1 cellular context compared by ENCODE assay signal in the genomic region with DNA sequence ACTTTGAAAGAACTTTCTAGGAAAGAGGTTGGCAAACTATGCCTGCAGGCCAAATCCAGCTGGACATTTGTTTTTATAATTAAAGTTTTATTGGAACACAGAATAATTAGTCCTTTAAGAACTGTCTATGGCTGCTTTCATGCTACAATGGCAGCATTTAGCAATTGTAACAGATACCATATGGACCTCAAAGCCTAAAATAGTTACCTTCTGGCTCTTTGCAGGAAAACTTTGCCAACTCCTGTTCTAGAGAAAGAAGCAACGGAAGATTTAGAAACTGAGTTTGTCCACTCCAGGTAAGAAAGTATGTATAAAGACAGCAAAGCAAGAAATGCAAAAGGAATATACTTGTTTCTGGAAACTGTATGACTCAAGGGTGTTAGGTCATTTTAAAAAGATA.
A peak's percentile ranks its signal among the peaks of the same experiment; 100 is the strongest.
TF ChIP-seq lines count a peak whose summit lies in the region.

No MANE protein-coding gene starts in this region.

TF ChIP-seq in K562, 482 proteins besides CTCF, POLR2A, EP300 and RAD21 (continued from another document):
- TF ChIP-seq, protein P1, sequence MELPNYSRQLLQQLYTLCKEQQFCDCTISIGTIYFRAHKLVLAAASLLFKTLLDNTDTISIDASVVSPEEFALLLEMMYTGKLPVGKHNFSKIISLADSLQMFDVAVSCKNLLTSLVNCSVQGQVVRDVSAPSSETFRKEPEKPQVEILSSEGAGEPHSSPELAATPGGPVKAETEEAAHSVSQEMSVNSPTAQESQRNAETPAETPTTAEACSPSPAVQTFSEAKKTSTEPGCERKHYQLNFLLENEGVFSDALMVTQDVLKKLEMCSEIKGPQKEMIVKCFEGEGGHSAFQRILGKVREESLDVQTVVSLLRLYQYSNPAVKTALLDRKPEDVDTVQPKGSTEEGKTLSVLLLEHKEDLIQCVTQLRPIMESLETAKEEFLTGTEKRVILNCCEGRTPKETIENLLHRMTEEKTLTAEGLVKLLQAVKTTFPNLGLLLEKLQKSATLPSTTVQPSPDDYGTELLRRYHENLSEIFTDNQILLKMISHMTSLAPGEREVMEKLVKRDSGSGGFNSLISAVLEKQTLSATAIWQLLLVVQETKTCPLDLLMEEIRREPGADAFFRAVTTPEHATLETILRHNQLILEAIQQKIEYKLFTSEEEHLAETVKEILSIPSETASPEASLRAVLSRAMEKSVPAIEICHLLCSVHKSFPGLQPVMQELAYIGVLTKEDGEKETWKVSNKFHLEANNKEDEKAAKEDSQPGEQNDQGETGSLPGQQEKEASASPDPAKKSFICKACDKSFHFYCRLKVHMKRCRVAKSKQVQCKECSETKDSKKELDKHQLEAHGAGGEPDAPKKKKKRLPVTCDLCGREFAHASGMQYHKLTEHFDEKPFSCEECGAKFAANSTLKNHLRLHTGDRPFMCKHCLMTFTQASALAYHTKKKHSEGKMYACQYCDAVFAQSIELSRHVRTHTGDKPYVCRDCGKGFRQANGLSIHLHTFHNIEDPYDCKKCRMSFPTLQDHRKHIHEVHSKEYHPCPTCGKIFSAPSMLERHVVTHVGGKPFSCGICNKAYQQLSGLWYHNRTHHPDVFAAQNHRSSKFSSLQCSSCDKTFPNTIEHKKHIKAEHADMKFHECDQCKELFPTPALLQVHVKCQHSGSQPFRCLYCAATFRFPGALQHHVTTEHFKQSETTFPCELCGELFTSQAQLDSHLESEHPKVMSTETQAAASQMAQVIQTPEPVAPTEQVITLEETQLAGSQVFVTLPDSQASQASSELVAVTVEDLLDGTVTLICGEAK (IDR thresholded peaks at IDR 0.05) = peak; percentile 51; the same call in 1 of the 2 replicates
- TF ChIP-seq, protein P1 (CRISPR knock-in tag; IDR thresholded peaks at IDR 0.05) = no peak
- TF ChIP-seq TRIM24 (IDR thresholded peaks at IDR 0.05) (no peak), ETV1 (tag; conservative IDR thresholded peaks at IDR 0.05; ENCODE audit: low read depth) (no peak), COPS2 (conservative IDR thresholded peaks at IDR 0.05) (no peak)
